ENCODE assay signal across 9 cellular contexts in genomic region chr3:187739125-187739560, GRCh38. TPM values are rescaled to one million over a fixed set of nuclear protein-coding genes. Genes with fewer than 3 reads are reported as not detected.
A peak's percentile ranks its signal among the peaks of the same experiment; 100 is the strongest.
DNase-seq lines count a peak whose midpoint lies in the region; ATAC-seq, FAIRE-seq and TF ChIP-seq lines count a peak whose summit lies in the region.
"Had no signal": no experiment of that assay in that cellular context is flagged by ENCODE, and none has a peak within 500 bp of the region (broad histone marks: within the 10 kb centered on the region; RNA-seq: fewer than 3 reads in every experiment).

No MANE protein-coding gene starts in this region.

- H3K27ac ChIP-seq in H1 (ENCODE audit: low read depth, low read length) (0 out of 2 replicates have a peak overlapping the region, but pooled peaks have one; percentile 59), vagina (peak overlapping the region; percentile 99)

- peak overlapping the region; percentile 6; the same call in 1 of the 2 replicates for H2BK20ac ChIP-seq in H1 (ENCODE audit: low read length)

- peaks cover 0 to 10% of the 10 kb centered on the region in 2 experiments; a peak in 1 of 4 replicates for H3K79me2 ChIP-seq in H1 (ENCODE audit: control insufficient read depth in 1 of 2, insufficient read depth in 2 of 2, low read length in 2 of 2)

- peak overlapping the region; percentile 70; the same call in 1 of the 2 replicates for H2BK12ac ChIP-seq in H1 (ENCODE audit: low read depth, low read length)

- no peak overlapping the region; the same call in 1 of the 2 replicates for H2AFZ ChIP-seq in H1 (ENCODE audit: low read length)

- no peak for TF ChIP-seq POLR2A in H1 (IDR thresholded peaks at IDR 0.05; ENCODE audit: control extremely low read depth in 1 of 2, low read depth in 2 of 2, low read length in 2 of 2)
- TF ChIP-seq POLR2A in vagina (IDR thresholded peaks at IDR 0.05) = no peak

- H3K9me3 ChIP-seq in H1 (ENCODE audit: insufficient read depth in 2 of 2, low read depth in 1 of 2, low read length in 1 of 2) (no peaks in the 10 kb centered on the region), vagina (no peaks in the 10 kb centered on the region)

- H4K8ac ChIP-seq in H1 (ENCODE audit: extremely low read depth, insufficient read depth, low read length) = no peak overlapping the region

- no peak for TF ChIP-seq RAD21 in H1 (IDR thresholded peaks at IDR 0.05 in 1 of 2, conservative IDR thresholded peaks at IDR 0.05 in 1 of 2; ENCODE audit: low read depth in 2 of 2, low read length in 2 of 2)

- H3K9ac ChIP-seq in H1 (replicated peaks in 1 of 4; ENCODE audit: extremely low read depth in 1 of 4, low read depth in 3 of 4, low read length in 3 of 4) = peak overlapping the region in 3 of 4 experiments; percentile 48 to 72 (median 65); a peak in 6 of 7 replicates

- no peak for DNase-seq in GM12865 (ENCODE audit: low read depth)
- peak; percentile 47 for DNase-seq in WTC11 (ENCODE audit: low spot score)
- peak in 1 of 2 experiments; percentile 76 for DNase-seq in H1 (ENCODE audit: low read depth in 1 of 2, low spot score in 2 of 2)
- peak in 3 of 10 donors; percentile 14 to 58 (median 19) for DNase-seq in naive thymus-derived CD8-positive, alpha-beta T cell
- DNase-seq in vagina (ENCODE audit: extremely low spot score in 2 of 2) = no peak
- DNase-seq in COLO829 (ENCODE audit: low spot score) = no peak
- DNase-seq in frontal cortex (ENCODE audit: low spot score in 2 of 2) = no peak

- H3K36me3 Mint-ChIP-seq in WTC11 = no peaks in the 10 kb centered on the region
- H3K36me3 Mint-ChIP-seq in naive thymus-derived CD8-positive, alpha-beta T cell = peaks cover 0 to 2% (median 0%) of the 10 kb centered on the region in 3 donors

- 1% methylated on average over 21 of the region's 21 CpGs; no CpG with 5 or more reads in 1 of the 2 experiments for whole genome bisulfite sequencing in H1 (ENCODE audit: extremely low coverage in 1 of 2, insufficient coverage in 1 of 2, insufficient read length in 1 of 2, insufficient replicate concordance in 2 of 2, low coverage in 1 of 2, low lambda C conversion rate in 2 of 2, missing lambda C conversion rate in 1 of 2), 2 experiments

- no peak overlapping the region for H3K23ac ChIP-seq in H1 (ENCODE audit: insufficient read length)

- H3K36me3 ChIP-seq in H1 (ENCODE audit: control insufficient read depth in 2 of 4, insufficient read depth in 4 of 4, low read length in 3 of 4) (no peaks in the 10 kb centered on the region), vagina (peaks cover 0 to 7% of the 10 kb centered on the region in 2 donors)

- H3K4ac ChIP-seq in H1 (replicated peaks; ENCODE audit: insufficient read length, low read depth, low read length) = peak overlapping the region; percentile 45

- peaks cover 0 to 16% (median 7%) of the 10 kb centered on the region in 4 experiments; a peak in 3 of 7 replicates for H3K27me3 ChIP-seq in H1 (replicated peaks in 1 of 4; ENCODE audit: control insufficient read depth in 3 of 4, extremely low read depth in 1 of 4, insufficient read depth in 3 of 4, low read length in 3 of 4)
- no peaks in the 10 kb centered on the region for H3K27me3 ChIP-seq in vagina

- TF ChIP-seq EP300 in H1 (IDR thresholded peaks at IDR 0.05; ENCODE audit: borderline replicate concordance in 1 of 2, low read depth in 2 of 2, low read length in 2 of 2) = no peak

- H3K4me2 ChIP-seq in H1 (ENCODE audit: insufficient read depth in 1 of 2, low read depth in 2 of 2, low read length in 2 of 2) = peak overlapping the region; percentile 90 to 94

- POLR2A ChIA-PET in WTC11 (lab: Charles Lee) (interaction anchor here (1.0 to 4.6 kb wide), 5 partner anchors 10 to 1215 kb away, joined by 3 to 41 read pairs (median 13); partner anchors contain the start of gene LPP), H1 (lab: Charles Lee; ENCODE audit: partially characterized antibody) (interaction anchor here (1.0 to 3.3 kb wide), 11 partner anchors 8 to 1221 kb away, joined by 3 to 15 read pairs (median 6); partner anchors contain the start of gene LPP)
- POLR2A ChIA-PET in naive thymus-derived CD8-positive, alpha-beta T cell (lab: Charles Lee) = interaction anchor here (0.5 to 2.6 kb wide), 10 partner anchors 500 to 1405 kb away, joined by 3 to 9 read pairs (median 4); no protein-coding TSS in a partner anchor

- H3K4me3 Mint-ChIP-seq in WTC11 = peak overlapping the region; percentile 82
- H3K4me3 Mint-ChIP-seq in naive thymus-derived CD8-positive, alpha-beta T cell = peak overlapping the region; percentile 94 to 100 (median 98)

- peaks cover 28% of the 10 kb centered on the region for H3K23me2 ChIP-seq in H1 (ENCODE audit: low read depth, low read length)

- H3K27me3 Mint-ChIP-seq in WTC11 (ENCODE audit: low read depth) = peaks cover 32% of the 10 kb centered on the region
- H3K27me3 Mint-ChIP-seq in naive thymus-derived CD8-positive, alpha-beta T cell = no peaks in the 10 kb centered on the region

- intact Hi-C loops in vagina (cut with DNase I) = loop anchor here (2.0 to 10.0 kb wide), 2 partner anchors 1212 to 1406 kb away; no protein-coding TSS in a partner anchor

- H4K91ac ChIP-seq in H1 (replicated peaks; ENCODE audit: insufficient read length, low read length) = no peak overlapping the region

- H3K4me3 ChIP-seq in GM12865 (ENCODE audit: low read depth, low read length) (peak overlapping the region; percentile 50), H1 (ENCODE audit: extremely low read depth in 1 of 4, insufficient read depth in 2 of 4, low read depth in 3 of 4, low read length in 4 of 4) (peak overlapping the region; percentile 47 to 89 (median 83)), vagina (peak overlapping the region; percentile 52 to 77)

- H2BK15ac ChIP-seq in H1 (ENCODE audit: low read length) = 0 out of 2 replicates have a peak overlapping the region, but pooled peaks have one; percentile 40

- H3K9me3 Mint-ChIP-seq in WTC11 = no peaks in the 10 kb centered on the region
- H3K9me3 Mint-ChIP-seq in naive thymus-derived CD8-positive, alpha-beta T cell = no peaks in the 10 kb centered on the region

- H3K14ac ChIP-seq in H1 (ENCODE audit: insufficient read length) = no peak overlapping the region

- H4K20me1 ChIP-seq in H1 (replicated peaks in 1 of 2; ENCODE audit: control insufficient read depth in 1 of 2, insufficient read depth in 2 of 2, low read length in 2 of 2) = no peaks in the 10 kb centered on the region

- H3K79me1 ChIP-seq in H1 (ENCODE audit: low read depth, low read length) = no peaks in the 10 kb centered on the region

- no peak for TF ChIP-seq CTCF in GM12865 (IDR thresholded peaks at IDR 0.05; ENCODE audit: insufficient read depth, low read depth, low read length, missing control alignments)
- TF ChIP-seq CTCF in WTC11 (IDR thresholded peaks at IDR 0.05) = no peak
- TF ChIP-seq CTCF in H1 (IDR thresholded peaks at IDR 0.05; ENCODE audit: control extremely low read depth in 1 of 3, insufficient read depth in 1 of 3, low read depth in 1 of 3, low read length in 3 of 3) = no peak
- no peak for TF ChIP-seq CTCF in vagina (IDR thresholded peaks at IDR 0.05)

- H4K5ac ChIP-seq in H1 (ENCODE audit: insufficient read length, low read depth, low read length) = peak overlapping the region; percentile 28

- peaks cover 48% of the 10 kb centered on the region for H3K4me1 Mint-ChIP-seq in WTC11
- peaks cover 34 to 64% (median 48%) of the 10 kb centered on the region in 4 donors for H3K4me1 Mint-ChIP-seq in naive thymus-derived CD8-positive, alpha-beta T cell

- H3K18ac ChIP-seq in H1 (ENCODE audit: extremely low read depth, low read length) = peak overlapping the region; percentile 52

- H3K56ac ChIP-seq in H1 (replicated peaks; ENCODE audit: insufficient read length, low read depth, low read length) = peak overlapping the region; percentile 8

- H2BK5ac ChIP-seq in H1 (ENCODE audit: low read depth, low read length) = peak overlapping the region; percentile 19; the same call in 1 of the 2 replicates

- CTCF ChIA-PET in WTC11 (lab: Charles Lee) = interaction anchor here (0.6 to 4.7 kb wide), 32 partner anchors 10 to 1494 kb away, joined by 3 to 132 read pairs (median 6); partner anchors contain the start of gene LPP
- CTCF ChIA-PET in H1 (lab: Charles Lee; ENCODE audit: partially characterized antibody) = interaction anchor here (0.7 to 6.4 kb wide), 49 partner anchors 9 to 1410 kb away, joined by 3 to 107 read pairs (median 5); partner anchors contain the start of gene LPP

- H3K27ac Mint-ChIP-seq in WTC11 = peak overlapping the region; percentile 92
- peak overlapping the region; percentile 83 to 100 (median 96) for H3K27ac Mint-ChIP-seq in naive thymus-derived CD8-positive, alpha-beta T cell

- no peak overlapping the region for H2AK5ac ChIP-seq in H1 (ENCODE audit: low read depth, low read length)

- H3K4me1 ChIP-seq in H1 (replicated peaks in 1 of 4; ENCODE audit: control insufficient read depth in 3 of 4, insufficient read depth in 4 of 4, low read length in 3 of 4) = peaks cover 0 to 19% (median 8%) of the 10 kb centered on the region in 4 experiments; a peak in 5 of 7 replicates
- H3K4me1 ChIP-seq in vagina = peaks cover 40% of the 10 kb centered on the region

- FAIRE-seq in H1 (lab: Jason Lieb, UNC) (no peak), frontal cortex (lab: Jason Lieb, UNC) (no peak)

- peak; percentile 4; the same call in 1 of the 2 replicates for ATAC-seq in WTC11
- peak; percentile 1 to 4 for ATAC-seq in naive thymus-derived CD8-positive, alpha-beta T cell
- no peak for ATAC-seq in HG02759 (IDR thresholded peaks at IDR 0.05; ENCODE audit: unreplicated experiment)

- H2BK120ac ChIP-seq in H1 (replicated peaks; ENCODE audit: low read depth, low read length) = peak overlapping the region; percentile 4

RNA-seq across cellular contexts. Expression of gene BCL6, which starts 6.1 kb away (rescaled TPM):
- total RNA-seq in WTC11 (2021) = 10.2 to 11.8 TPM (median 11.2 TPM) in 3 replicates
- total RNA-seq in H1 (2021; fragmentation: NEBNext Ultra II Directional; extraction: Animal tissue kit (Norgen Biotek cat#: 25700)) = 8.7 and 10.4 TPM in 2 replicates
- 5.7 and 9.4 TPM in 2 replicates for polyA plus RNA-seq in H1 (2011; rRNA removed)
- polyA plus RNA-seq in H1 (2011; cell fraction: cytosol; rRNA removed) = 8.0 TPM
- polyA plus RNA-seq in H1 (2011; cell fraction: nucleus; rRNA removed) = 29.9 TPM
- 11.7 to 15.2 TPM (median 14.1 TPM) in 4 replicates for polyA plus RNA-seq in H1 (2012, experiment 1 of 2)
- polyA plus RNA-seq in H1 (2012, experiment 2 of 2) = 2.8 TPM
- polyA plus RNA-seq in H1 (2013, experiment 1 of 2) = 4.0 TPM
- 3.6 TPM for polyA plus RNA-seq in H1 (2013, experiment 2 of 2)
- polyA minus RNA-seq in H1 (2011; rRNA and poly(A)+ RNA removed) = 5.8 and 12.6 TPM in 2 replicates
- polyA minus RNA-seq in H1 (2011; cell fraction: cytosol; rRNA and poly(A)+ RNA removed) = 7.0 TPM
- 10.8 TPM for polyA minus RNA-seq in H1 (2011; cell fraction: nucleus; rRNA and poly(A)+ RNA removed)
- 10 to 100 TPM; 21.3 to 23.0 TPM for total RNA-seq in naive thymus-derived CD8-positive, alpha-beta T cell
- polyA plus RNA-seq in naive thymus-derived CD8-positive, alpha-beta T cell = 1 to 10 TPM; 1.1 to 2.7 (median 2.3) TPM
- total RNA-seq in vagina = 133 TPM
- 16.7 TPM for total RNA-seq in frontal cortex

RNA-seq across cellular contexts. Expression of gene RTP2, which starts 36.8 kb away (rescaled TPM):
- total RNA-seq in WTC11 (2021) = not detected in 3 replicates
- total RNA-seq in H1 (2021; fragmentation: NEBNext Ultra II Directional; extraction: Animal tissue kit (Norgen Biotek cat#: 25700)) = not detected in 2 replicates
- not detected in 2 replicates for polyA plus RNA-seq in H1 (2011; rRNA removed)
- not detected for polyA plus RNA-seq in H1 (2011; cell fraction: cytosol; rRNA removed)
- polyA plus RNA-seq in H1 (2011; cell fraction: nucleus; rRNA removed) = not detected
- not detected in 4 replicates for polyA plus RNA-seq in H1 (2012, experiment 1 of 2)
- not detected for polyA plus RNA-seq in H1 (2012, experiment 2 of 2)
- not detected for polyA plus RNA-seq in H1 (2013, experiment 1 of 2)
- polyA plus RNA-seq in H1 (2013, experiment 2 of 2) = not detected
- polyA minus RNA-seq in H1 (2011; rRNA and poly(A)+ RNA removed) = not detected in 2 replicates
- polyA minus RNA-seq in H1 (2011; cell fraction: cytosol; rRNA and poly(A)+ RNA removed) = not detected
- polyA minus RNA-seq in H1 (2011; cell fraction: nucleus; rRNA and poly(A)+ RNA removed) = not detected
- total RNA-seq in naive thymus-derived CD8-positive, alpha-beta T cell = not detected
- not detected for polyA plus RNA-seq in naive thymus-derived CD8-positive, alpha-beta T cell
- not detected for total RNA-seq in vagina
- not detected for total RNA-seq in frontal cortex
- total RNA-seq: pulmonary artery endothelial cell had no signal
